ENCODE assay signal across 8 cellular contexts in genomic region chr22:20508815-20509271, GRCh38. TPM values are rescaled to one million over a fixed set of nuclear protein-coding genes. Genes with fewer than 3 reads are reported as not detected.
A peak's percentile ranks its signal among the peaks of the same experiment; 100 is the strongest.
DNase-seq lines count a peak whose midpoint lies in the region; ATAC-seq and TF ChIP-seq lines count a peak whose summit lies in the region.

No MANE protein-coding gene starts in this region.

- DNase-seq in AG04449 (ENCODE audit: low read depth, low spot score) (no peak), LNCaP clone FGC (ENCODE audit: low read depth) (no peak), cardiac fibroblast (ENCODE audit: low read depth in 2 of 2) (no peak), DMS153 (lab: John Stamatoyannopoulos, UW) (no peak)

- H3K4me1 ChIP-seq in mononuclear cell (ENCODE audit: insufficient read depth, low read length): peaks cover 55% of the 10 kb centered on the region

- CTCF ChIA-PET in AG04449 (lab: Yijun Ruan, JAX): interaction anchor here (1.0 to 6.5 kb wide), 8 partner anchors 12 to 90 kb away, joined by 3 to 39 read pairs (median 5); no protein-coding TSS in a partner anchor

- ATAC-seq in HG03139 (IDR thresholded peaks at IDR 0.05; ENCODE audit: unreplicated experiment): no peak
- ATAC-seq in HG02623 (IDR thresholded peaks at IDR 0.05; ENCODE audit: unreplicated experiment): no peak
- no peak for ATAC-seq in GM19455 (IDR thresholded peaks at IDR 0.05; ENCODE audit: unreplicated experiment)

- TF ChIP-seq CTCF in AG04449 (IDR thresholded peaks at IDR 0.05; ENCODE audit: insufficient read depth, low read length, missing control alignments) (no peak), LNCaP clone FGC (IDR thresholded peaks at IDR 0.05; ENCODE audit: control insufficient read depth, extremely low read depth, insufficient read depth) (no peak), cardiac fibroblast (IDR thresholded peaks at IDR 0.05; ENCODE audit: low read depth, low read length) (no peak)

- H3K4me3 ChIP-seq in AG04449 (ENCODE audit: low read depth, low read length) (peak overlapping the region; percentile 95), LNCaP clone FGC (ENCODE audit: low read depth, low read length) (peak overlapping the region; percentile 63), cardiac fibroblast (replicated peaks in 1 of 2; ENCODE audit: low read depth in 2 of 2, low read length in 2 of 2) (peak overlapping the region; percentile 87 to 96), mononuclear cell (ENCODE audit: low read length) (peak overlapping the region; percentile 22)

- POLR2A ChIA-PET in AG04449 (lab: Yijun Ruan, JAX): interaction anchor here (0.7 to 3.4 kb wide), 6 partner anchors 9 to 1218 kb away, joined by 3 to 27 read pairs (median 5); no protein-coding TSS in a partner anchor

- no peaks in the 10 kb centered on the region for H3K27me3 ChIP-seq in mononuclear cell (ENCODE audit: insufficient read depth, low read length)

- H3K9me3 ChIP-seq in mononuclear cell (ENCODE audit: low read depth, low read length): no peaks in the 10 kb centered on the region

RNA-seq across cellular contexts. Expression of gene MED15, which starts 1.4 kb away (rescaled TPM):
- total RNA-seq in mononuclear cell: 93.5 TPM

RNA-seq across cellular contexts. Expression of gene KLHL22, which starts 13.2 kb away (rescaled TPM):
- total RNA-seq in mononuclear cell: 23.6 TPM

Comparison
In these comparisons a context has a peak if more than half of its experiments do, and no peak if none do; other contexts are left out.
1. H3K4me3 ChIP-seq: peak in every context shown above with its lines; median percentile 95 in AG04449; 92 in cardiac fibroblast; 63 in LNCaP clone FGC; 22 in mononuclear cell.